ENCODE assay signal across 23 cellular contexts in the genomic region with DNA sequence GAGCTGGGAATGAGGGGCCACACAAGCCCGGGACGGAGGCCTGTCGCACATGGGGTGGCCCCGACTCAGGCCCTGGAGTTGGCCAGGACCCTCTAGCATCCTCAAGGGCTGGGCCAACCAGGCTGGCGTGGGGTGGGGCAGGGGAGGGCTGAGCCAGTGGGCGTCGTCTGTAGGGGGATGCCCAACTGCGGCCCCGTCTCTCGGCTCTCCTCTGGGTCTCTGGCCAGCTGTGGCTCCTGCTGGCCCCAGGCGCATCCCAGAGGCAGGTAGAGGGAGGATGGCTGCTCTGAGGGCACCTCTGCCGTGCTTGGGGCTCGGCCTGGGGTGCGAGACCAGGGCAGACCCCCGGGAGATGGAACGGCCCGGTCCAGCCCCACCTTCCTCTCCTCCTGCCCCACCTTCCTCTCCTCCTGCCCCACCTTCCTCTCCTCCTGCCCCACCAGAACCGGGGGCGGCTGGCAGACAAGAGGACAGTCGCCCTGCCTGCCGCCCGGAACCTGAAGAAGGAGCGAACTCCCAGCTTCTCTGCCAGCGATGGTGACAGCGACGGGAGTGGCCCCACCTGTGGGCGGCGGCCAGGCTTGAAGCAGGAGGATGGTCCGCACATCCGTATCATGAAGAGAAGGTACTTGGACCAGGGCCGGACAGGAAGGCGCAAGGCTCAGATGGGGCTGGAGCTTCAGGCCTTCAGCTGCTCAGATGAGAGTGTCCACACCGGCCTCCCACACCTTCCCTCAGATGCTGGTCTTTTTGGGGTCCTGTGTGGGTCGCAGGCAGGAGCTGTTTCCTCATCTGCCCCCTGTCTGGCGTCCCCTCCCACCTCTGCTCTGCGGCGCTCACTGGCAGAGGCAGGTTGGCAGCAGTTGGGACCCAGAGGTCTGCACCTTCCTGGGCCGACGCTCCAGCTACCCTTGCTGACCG. TPM values are rescaled to one million over a fixed set of nuclear protein-coding genes. Genes with fewer than 3 reads are reported as not detected.
DNase-seq lines count a peak whose midpoint lies in the region; ATAC-seq, FAIRE-seq and TF ChIP-seq lines count a peak whose summit lies in the region.
"Had no signal": no experiment of that assay in that cellular context is flagged by ENCODE, and none has a peak within 500 bp of the region (broad histone marks: within the 10 kb centered on the region; RNA-seq: fewer than 3 reads in every experiment).

No MANE protein-coding gene starts in this region.

- peak overlapping the region; percentile 21 for H3K14ac ChIP-seq in neuronal stem cell (ENCODE audit: low read length)

- CTCF ChIA-PET in K562 (lab: Yijun Ruan, JAX; ENCODE audit: low intra/inter-chr PET ratio): no interaction called here

- intact Hi-C loops in K562 (cut with micrococcal nuclease) (no loop called here), mucosa of descending colon (cut with DNase I, micrococcal nuclease) (no loop called here)

- H4K20me1 ChIP-seq in BLaER1 treated with 17β-estradiol and CSF1 and Interleukin-3, amounts not matched to agents 10 nM and 100 nM: peaks cover 0 to 89% (median 53%) of the 10 kb centered on the region in 11 experiments; a peak in 19 of 22 replicates
- H4K20me1 ChIP-seq in K562 (replicated peaks; ENCODE audit: control insufficient read depth, insufficient read depth, low read length): peaks cover 36% of the 10 kb centered on the region

- H2BK120ac ChIP-seq in neuronal stem cell (ENCODE audit: low read depth, low read length): no peak overlapping the region

- H3K4ac ChIP-seq in neuronal stem cell (ENCODE audit: low read length): no peak overlapping the region

- H4K8ac ChIP-seq in neuronal stem cell (ENCODE audit: low read depth, low read length): no peak overlapping the region

- H3K9ac ChIP-seq in BLaER1 treated with 17β-estradiol and CSF1 and Interleukin-3, amounts not matched to agents 10 nM and 100 nM: no peak overlapping the region
- H3K9ac ChIP-seq in K562 (ENCODE audit: insufficient read depth in 1 of 2, low read depth in 2 of 2, low read length in 2 of 2) (peak overlapping the region in 1 of 2 experiments; percentile 31; a peak in 1 of 4 replicates), neuronal stem cell (ENCODE audit: low read depth, low read length, poor library complexity) (peak overlapping the region; percentile 60)

- no peak for ATAC-seq in K562
- no peak for ATAC-seq in HG03139 (IDR thresholded peaks at IDR 0.05; ENCODE audit: unreplicated experiment)
- ATAC-seq in mucosa of descending colon: no peak

- peak overlapping the region; percentile 37 for H2BK15ac ChIP-seq in neuronal stem cell (ENCODE audit: low read length)

- peak overlapping the region; percentile 17 for H3K18ac ChIP-seq in neuronal stem cell (ENCODE audit: low read length)

- no peak overlapping the region for H4K91ac ChIP-seq in neuronal stem cell (ENCODE audit: low read depth, low read length, poor library complexity)

- TF ChIP-seq RAD21 in K562 (CRISPR knock-in tag; conservative IDR thresholded peaks at IDR 0.05 in 1 of 2, IDR thresholded peaks at IDR 0.05 in 1 of 2): no peak

- no peak for TF ChIP-seq EP300 in K562 (IDR thresholded peaks at IDR 0.05; ENCODE audit: low read length)

- POLR2A ChIA-PET in K562 (lab: Yijun Ruan, JAX): interaction anchor here (0.7 to 3.1 kb wide), 5 partner anchors 9 to 37 kb away, joined by 3 to 11 read pairs (median 4); no protein-coding TSS in a partner anchor

- no TSS peak for BruUV-seq in K562 (replicated peaks; lab: Mats Ljungman, UMichigan)

- 20% methylated on average over 33 of the region's 40 CpGs for WGBS in K562 (ENCODE audit: insufficient coverage, low coverage, missing lambda C conversion rate)
- WGBS in neuronal stem cell (ENCODE audit: extremely low coverage in 2 of 2, insufficient read length in 2 of 2, insufficient replicate concordance in 1 of 2), 2 donors: no CpG with 5 or more reads among the region's 40 CpGs

- DNase-seq in K562 (ENCODE audit: extremely low read depth in 1 of 4, low spot score in 3 of 4) (no peak), neuronal stem cell (ENCODE audit: low spot score) (no peak), mucosa of descending colon (no peak), DMS114 treated with DMSO at 0.1 percent for 48 hours (lab: John Stamatoyannopoulos, UW; ENCODE audit: unreplicated experiment) (no peak)
- DNase-seq: CD4-positive, alpha-beta T cell; CD8-positive, alpha-beta memory T cell; DMS 273 treated with DMSO at 0.1 percent for 48 hours; DMS79 treated with DMSO at 0.1 percent for 48 hours; GF-D8; GOT3; H7; HCEC 1CT had no signal

- TF ChIP-seq CTCF in 22Rv1 (IDR thresholded peaks at IDR 0.05): no peak
- no peak for TF ChIP-seq CTCF in K562 (IDR thresholded peaks at IDR 0.05 in 2 of 3, conservative IDR thresholded peaks at IDR 0.05 in 1 of 3; ENCODE audit: insufficient read depth in 2 of 3, low read depth in 1 of 3, low read length in 3 of 3)
- no peak for TF ChIP-seq CTCF in mucosa of descending colon (IDR thresholded peaks at IDR 0.05)

- in situ Hi-C loops in K562 (cut with MboI): no loop called here

- no peak overlapping the region for H2BK5ac ChIP-seq in neuronal stem cell (ENCODE audit: low read length)

- H2AK5ac ChIP-seq in neuronal stem cell (ENCODE audit: low read depth, low read length): peak overlapping the region; percentile 42

- H3K36me3 ChIP-seq in BLaER1 treated with 17β-estradiol and CSF1 and Interleukin-3, amounts not matched to agents 10 nM and 100 nM: no peaks in the 10 kb centered on the region
- H3K36me3 ChIP-seq in K562 (ENCODE audit: control insufficient read depth, insufficient read depth, low read length) (no peaks in the 10 kb centered on the region), neuronal stem cell (replicated peaks in 1 of 2; ENCODE audit: control insufficient read depth in 2 of 2, insufficient read depth in 2 of 2, low read length in 2 of 2) (no peaks in the 10 kb centered on the region), mucosa of descending colon (ENCODE audit: low read depth) (no peaks in the 10 kb centered on the region)

- no peak overlapping the region for H3K4me3 ChIP-seq in BLaER1 treated with 17β-estradiol and CSF1 and Interleukin-3, amounts not matched to agents 10 nM and 100 nM
- no peak overlapping the region for H3K4me3 ChIP-seq in K562
- H3K4me3 ChIP-seq in neuronal stem cell (ENCODE audit: low read length in 2 of 2): no peak overlapping the region
- H3K4me3 ChIP-seq in mucosa of descending colon: no peak overlapping the region

- H2AFZ ChIP-seq in K562 (ENCODE audit: low read depth, low read length) (no peak overlapping the region), neuronal stem cell (ENCODE audit: low read length) (no peak overlapping the region)

- no peaks in the 10 kb centered on the region for H3K79me2 ChIP-seq in K562 (ENCODE audit: control insufficient read depth, insufficient read depth, low read length)

- no peaks in the 10 kb centered on the region for H3K9me3 ChIP-seq in BLaER1 treated with 17β-estradiol and CSF1 and Interleukin-3, amounts not matched to agents 10 nM and 100 nM (replicated peaks in 1 of 11)
- H3K9me3 ChIP-seq in K562 (replicated peaks; ENCODE audit: control insufficient read depth, insufficient read depth, low read depth, low read length) (no peaks in the 10 kb centered on the region), neuronal stem cell (replicated peaks in 1 of 2; ENCODE audit: control insufficient read depth in 2 of 2, insufficient read depth in 1 of 2, low read depth in 1 of 2, low read length in 2 of 2) (peaks cover 0 to 2% of the 10 kb centered on the region in 2 donors), mucosa of descending colon (no peaks in the 10 kb centered on the region)

- peak overlapping the region in 8 of 11 experiments; percentile 22 to 88 (median 65); a peak in 14 of 22 replicates for H3K4me2 ChIP-seq in BLaER1 treated with 17β-estradiol and CSF1 and Interleukin-3, amounts not matched to agents 10 nM and 100 nM
- H3K4me2 ChIP-seq in K562 (ENCODE audit: insufficient read depth, low read length): no peak overlapping the region
- no peak overlapping the region for H3K4me2 ChIP-seq in neuronal stem cell (ENCODE audit: insufficient read depth, low read length, poor library complexity, severe bottlenecking)

- no peaks in the 10 kb centered on the region for H3K79me1 ChIP-seq in neuronal stem cell (ENCODE audit: low read depth, low read length)

- FAIRE-seq in K562 (lab: Jason Lieb, UNC): no peak
- FAIRE-seq: D721Med, GM12891, GM18507 had no signal

- H3K9me1 ChIP-seq in K562 (ENCODE audit: control insufficient read depth, insufficient read depth, low read length): no peaks in the 10 kb centered on the region

- H3K27me3 ChIP-seq in BLaER1 treated with 17β-estradiol and CSF1 and Interleukin-3, amounts not matched to agents 10 nM and 100 nM: peaks cover 49 to 88% (median 64%) of the 10 kb centered on the region in 11 experiments
- H3K27me3 ChIP-seq in K562 (ENCODE audit: control insufficient read depth in 2 of 2, insufficient read depth in 2 of 2, low read length in 2 of 2) (peaks cover 38 to 79% of the 10 kb centered on the region in 2 experiments; a peak in 4 of 5 replicates), neuronal stem cell (ENCODE audit: control insufficient read depth in 3 of 3, insufficient read depth in 3 of 3, low read depth in 1 of 3, low read length in 3 of 3) (peaks cover 40 to 90% (median 89%) of the 10 kb centered on the region in 3 experiments)

- peaks cover 12 to 70% (median 50%) of the 10 kb centered on the region in 10 experiments; a peak in 19 of 20 replicates for H3K4me1 ChIP-seq in BLaER1 treated with 17β-estradiol and CSF1 and Interleukin-3, amounts not matched to agents 10 nM and 100 nM
- H3K4me1 ChIP-seq in K562 (replicated peaks in 1 of 2; ENCODE audit: control insufficient read depth in 2 of 2, insufficient read depth in 2 of 2, low read length in 2 of 2) (peaks cover 0 to 74% of the 10 kb centered on the region in 2 experiments; a peak in 3 of 5 replicates), neuronal stem cell (ENCODE audit: control insufficient read depth in 2 of 2, insufficient read depth in 1 of 2, low read depth in 1 of 2, low read length in 2 of 2) (peaks cover 2 to 9% of the 10 kb centered on the region in 2 donors), mucosa of descending colon (ENCODE audit: low read depth) (peaks cover 13% of the 10 kb centered on the region)

- no peak for TF ChIP-seq POLR2A in K562 (conservative IDR thresholded peaks at IDR 0.05)

- H3K27ac ChIP-seq in 22Rv1: peak overlapping the region; percentile 68
- H3K27ac ChIP-seq in BLaER1 treated with 17β-estradiol and CSF1 and Interleukin-3, amounts not matched to agents 10 nM and 100 nM: no peak overlapping the region
- no peak overlapping the region for H3K27ac ChIP-seq in K562 (ENCODE audit: extremely low read depth, low read depth, low read length)
- H3K27ac ChIP-seq in neuronal stem cell (replicated peaks; ENCODE audit: low read length): no peak overlapping the region

- peak overlapping the region; percentile 73 for H3K23ac ChIP-seq in neuronal stem cell (ENCODE audit: low read depth, low read length, poor library complexity)

- peak overlapping the region; percentile 73 for H2BK12ac ChIP-seq in neuronal stem cell (ENCODE audit: low read length)

RNA-seq across cellular contexts. Expression of gene SAMD11, which starts 6.2 kb away (rescaled TPM):
- 0.42 and 1.3 TPM in 2 replicates for total RNA-seq in K562 (2011; cell fraction: chromatin; rRNA removed; ENCODE audit: low replicate concordance)
- total RNA-seq in K562 (2011; cell fraction: nucleolus; rRNA removed): 1.2 and 1.8 TPM in 2 replicates
- total RNA-seq in K562 (2011; cell fraction: nucleoplasm; rRNA removed): 0.31 and 0.44 TPM in 2 replicates
- total RNA-seq in K562 (2014; rRNA removed): 0.41 and 0.82 TPM in 2 replicates
- 0.07 TPM in 1 of 2 replicates, not detected in the other for total RNA-seq in K562 (2014; rRNA removed; fragmentation: Illumina TruSeq; extraction: Trizol)
- total RNA-seq in K562 (2015; rRNA removed; fragmentation: Illumina TruSeq; extraction: Trizol): 0.11 and 0.26 TPM in 2 replicates
- 0.38 and 0.49 TPM in 2 replicates for total RNA-seq in K562 (2021)
- 0.24 and 0.31 TPM in 2 replicates for polyA plus RNA-seq in K562 (2011; rRNA removed)
- 0.37 and 0.73 TPM in 2 replicates for polyA plus RNA-seq in K562 (2011; cell fraction: cytosol; rRNA removed)
- polyA plus RNA-seq in K562 (2011; cell fraction: nucleus; rRNA removed): 1.6 and 3.1 TPM in 2 replicates
- polyA plus RNA-seq in K562 (2012): 0.36 and 0.64 TPM in 2 replicates
- not detected in 2 replicates for polyA plus RNA-seq in K562 (2014; fragmentation: Illumina TruSeq; extraction: Trizol)
- polyA plus RNA-seq in K562 (2014; fragmentation: Nextera tagmentation; extraction: Ambion mirVana): under 1 TPM in 1 of 2 experiments, not detected in 1; 0.08 TPM
- polyA plus RNA-seq in K562 (2014; rRNA removed): 0.07 and 0.32 TPM in 2 replicates
- not detected in 2 replicates for polyA minus RNA-seq in K562 (2011; rRNA and poly(A)+ RNA removed)
- polyA minus RNA-seq in K562 (2011; cell fraction: cytosol; rRNA and poly(A)+ RNA removed): 1.3 and 3.5 TPM in 2 replicates
- polyA minus RNA-seq in K562 (2011; cell fraction: nucleus; rRNA and poly(A)+ RNA removed): 0.94 and 1.6 TPM in 2 replicates
- 0.21 TPM for polyA plus RNA-seq in neuronal stem cell (2013, experiment 1 of 2)
- 0.32 TPM for polyA plus RNA-seq in neuronal stem cell (2013, experiment 2 of 2)
- 1 to 10 TPM; 2.2 to 4.3 (median 2.7) TPM for total RNA-seq in mucosa of descending colon
- total RNA-seq: CD4-positive, alpha-beta T cell; CD8-positive, alpha-beta memory T cell had no signal
- polyA plus RNA-seq: CD14-positive monocyte had no signal

RNA-seq across cellular contexts. Expression of gene NOC2L, which starts 29.1 kb away (rescaled TPM):
- 185 and 348 TPM in 2 replicates for total RNA-seq in K562 (2011; cell fraction: chromatin; rRNA removed; ENCODE audit: low replicate concordance)
- total RNA-seq in K562 (2011; cell fraction: nucleolus; rRNA removed): 202 and 208 TPM in 2 replicates
- 191 and 196 TPM in 2 replicates for total RNA-seq in K562 (2011; cell fraction: nucleoplasm; rRNA removed)
- 363 and 418 TPM in 2 replicates for total RNA-seq in K562 (2014; rRNA removed)
- total RNA-seq in K562 (2014; rRNA removed; fragmentation: Illumina TruSeq; extraction: Trizol): 111 and 128 TPM in 2 replicates
- 214 and 216 TPM in 2 replicates for total RNA-seq in K562 (2015; rRNA removed; fragmentation: Illumina TruSeq; extraction: Trizol)
- total RNA-seq in K562 (2021): 407 and 410 TPM in 2 replicates
- 86.6 and 118 TPM in 2 replicates for polyA plus RNA-seq in K562 (2011; rRNA removed)
- polyA plus RNA-seq in K562 (2011; cell fraction: cytosol; rRNA removed): 166 and 242 TPM in 2 replicates
- 153 and 201 TPM in 2 replicates for polyA plus RNA-seq in K562 (2011; cell fraction: nucleus; rRNA removed)
- 162 and 252 TPM in 2 replicates for polyA plus RNA-seq in K562 (2012)
- 200 and 279 TPM in 2 replicates for polyA plus RNA-seq in K562 (2014; fragmentation: Illumina TruSeq; extraction: Trizol)
- 1 to 10 TPM; 4.0 to 9.7 TPM for polyA plus RNA-seq in K562 (2014; fragmentation: Nextera tagmentation; extraction: Ambion mirVana)
- 260 and 299 TPM in 2 replicates for polyA plus RNA-seq in K562 (2014; rRNA removed)
- polyA minus RNA-seq in K562 (2011; rRNA and poly(A)+ RNA removed): 113 and 170 TPM in 2 replicates
- 169 and 187 TPM in 2 replicates for polyA minus RNA-seq in K562 (2011; cell fraction: cytosol; rRNA and poly(A)+ RNA removed)
- polyA minus RNA-seq in K562 (2011; cell fraction: nucleus; rRNA and poly(A)+ RNA removed): 36.1 and 52.3 TPM in 2 replicates
- 33.5 TPM for polyA plus RNA-seq in neuronal stem cell (2013, experiment 1 of 2)
- polyA plus RNA-seq in neuronal stem cell (2013, experiment 2 of 2): 32.6 TPM
- total RNA-seq in mucosa of descending colon: 10 to 100 TPM; 47.3 to 56.2 (median 54.6) TPM

RNA-seq across cellular contexts. Expression of gene KLHL17, which starts 30.4 kb away (rescaled TPM):
- 105 and 413 TPM in 2 replicates for total RNA-seq in K562 (2011; cell fraction: chromatin; rRNA removed; ENCODE audit: low replicate concordance)
- total RNA-seq in K562 (2011; cell fraction: nucleolus; rRNA removed): 347 and 361 TPM in 2 replicates
- 167 and 188 TPM in 2 replicates for total RNA-seq in K562 (2011; cell fraction: nucleoplasm; rRNA removed)
- total RNA-seq in K562 (2014; rRNA removed) (30.7 and 30.8 TPM in 2 replicates), K562 (2014; rRNA removed; fragmentation: Illumina TruSeq; extraction: Trizol) (1.5 and 2.9 TPM in 2 replicates), K562 (2015; rRNA removed; fragmentation: Illumina TruSeq; extraction: Trizol) (13.0 and 16.3 TPM in 2 replicates), K562 (2021) (58.1 and 71.4 TPM in 2 replicates), mucosa of descending colon (10 to 100 TPM in 2 of 3 donors, 1 to 10 TPM in 1; 9.0 to 14.7 (median 11.0) TPM)
- polyA plus RNA-seq in K562 (2011; rRNA removed) (18.6 and 49.7 TPM in 2 replicates), K562 (2014; fragmentation: Illumina TruSeq; extraction: Trizol) (7.2 and 22.1 TPM in 2 replicates), K562 (2014; fragmentation: Nextera tagmentation; extraction: Ambion mirVana) (under 1 TPM; 0.14 to 0.55 TPM), K562 (2014; rRNA removed) (67.3 and 84.8 TPM in 2 replicates)
- polyA plus RNA-seq in K562 (2011; cell fraction: cytosol; rRNA removed): 22.8 and 35.9 TPM in 2 replicates
- 819 and 946 TPM in 2 replicates for polyA plus RNA-seq in K562 (2011; cell fraction: nucleus; rRNA removed)
- polyA plus RNA-seq in K562 (2012): 31.2 and 45.6 TPM in 2 replicates
- polyA minus RNA-seq in K562 (2011; rRNA and poly(A)+ RNA removed): 3.4 and 5.1 TPM in 2 replicates
- polyA minus RNA-seq in K562 (2011; cell fraction: cytosol; rRNA and poly(A)+ RNA removed): 8.9 and 14.1 TPM in 2 replicates
- polyA minus RNA-seq in K562 (2011; cell fraction: nucleus; rRNA and poly(A)+ RNA removed): 72.0 and 97.5 TPM in 2 replicates
- 22.0 TPM for polyA plus RNA-seq in neuronal stem cell (2013, experiment 1 of 2)
- 20.9 TPM for polyA plus RNA-seq in neuronal stem cell (2013, experiment 2 of 2)

RNA-seq across cellular contexts. Expression of gene PLEKHN1, which starts 36.3 kb away (rescaled TPM):
- 0.99 and 3.5 TPM in 2 replicates for total RNA-seq in K562 (2011; cell fraction: chromatin; rRNA removed; ENCODE audit: low replicate concordance)
- total RNA-seq in K562 (2011; cell fraction: nucleolus; rRNA removed): 1.2 and 2.6 TPM in 2 replicates
- total RNA-seq in K562 (2011; cell fraction: nucleoplasm; rRNA removed): 0.88 and 1.6 TPM in 2 replicates
- total RNA-seq in K562 (2014; rRNA removed) (0.09 and 0.69 TPM in 2 replicates), K562 (2014; rRNA removed; fragmentation: Illumina TruSeq; extraction: Trizol) (0.07 TPM in 1 of 2 replicates, not detected in the other), K562 (2015; rRNA removed; fragmentation: Illumina TruSeq; extraction: Trizol) (0.11 and 0.18 TPM in 2 replicates), K562 (2021) (1.2 and 1.5 TPM in 2 replicates), mucosa of descending colon (under 1 TPM; 0.23 to 0.99 (median 0.32) TPM)
- polyA plus RNA-seq in K562 (2011; rRNA removed) (0.13 and 0.34 TPM in 2 replicates), K562 (2014; fragmentation: Illumina TruSeq; extraction: Trizol) (0.13 and 0.69 TPM in 2 replicates), K562 (2014; fragmentation: Nextera tagmentation; extraction: Ambion mirVana) (not detected), K562 (2014; rRNA removed) (0.52 and 0.80 TPM in 2 replicates)
- polyA plus RNA-seq in K562 (2011; cell fraction: cytosol; rRNA removed): 0.12 and 0.37 TPM in 2 replicates
- 2.6 and 3.6 TPM in 2 replicates for polyA plus RNA-seq in K562 (2011; cell fraction: nucleus; rRNA removed)
- 0.47 and 1.4 TPM in 2 replicates for polyA plus RNA-seq in K562 (2012)
- polyA minus RNA-seq in K562 (2011; rRNA and poly(A)+ RNA removed): not detected in 2 replicates
- 0.55 TPM in 1 of 2 replicates, not detected in the other for polyA minus RNA-seq in K562 (2011; cell fraction: cytosol; rRNA and poly(A)+ RNA removed)
- 1.3 and 1.8 TPM in 2 replicates for polyA minus RNA-seq in K562 (2011; cell fraction: nucleus; rRNA and poly(A)+ RNA removed)
- polyA plus RNA-seq in neuronal stem cell (2013, experiment 1 of 2): 0.07 TPM
- 0.03 TPM for polyA plus RNA-seq in neuronal stem cell (2013, experiment 2 of 2)
- total RNA-seq: A673 had no signal

RNA-seq across cellular contexts. Expression of gene PERM1, which starts 51.9 kb away (rescaled TPM):
- 0.30 and 1.0 TPM in 2 replicates for total RNA-seq in K562 (2011; cell fraction: chromatin; rRNA removed; ENCODE audit: low replicate concordance)
- total RNA-seq in K562 (2011; cell fraction: nucleolus; rRNA removed): 0.39 and 0.67 TPM in 2 replicates
- total RNA-seq in K562 (2011; cell fraction: nucleoplasm; rRNA removed): 0.23 and 0.29 TPM in 2 replicates
- total RNA-seq in K562 (2014; rRNA removed) (not detected in 2 replicates), K562 (2014; rRNA removed; fragmentation: Illumina TruSeq; extraction: Trizol) (not detected in 2 replicates), K562 (2015; rRNA removed; fragmentation: Illumina TruSeq; extraction: Trizol) (not detected in 2 replicates), K562 (2021) (not detected in 2 replicates), mucosa of descending colon (under 1 TPM in 1 of 3 donors, not detected in 2; 0.24 TPM)
- polyA plus RNA-seq in K562 (2011; rRNA removed) (0.04 TPM in 1 of 2 replicates, not detected in the other), K562 (2014; fragmentation: Illumina TruSeq; extraction: Trizol) (not detected in 2 replicates), K562 (2014; fragmentation: Nextera tagmentation; extraction: Ambion mirVana) (not detected), K562 (2014; rRNA removed) (not detected in 2 replicates)
- polyA plus RNA-seq in K562 (2011; cell fraction: cytosol; rRNA removed): 0.06 TPM in 1 of 2 replicates, not detected in the other
- 0.18 and 0.25 TPM in 2 replicates for polyA plus RNA-seq in K562 (2011; cell fraction: nucleus; rRNA removed)
- 0.46 and 0.48 TPM in 2 replicates for polyA plus RNA-seq in K562 (2012)
- polyA minus RNA-seq in K562 (2011; rRNA and poly(A)+ RNA removed): not detected in 2 replicates
- not detected in 2 replicates for polyA minus RNA-seq in K562 (2011; cell fraction: cytosol; rRNA and poly(A)+ RNA removed)
- 0.33 TPM in 1 of 2 replicates, not detected in the other for polyA minus RNA-seq in K562 (2011; cell fraction: nucleus; rRNA and poly(A)+ RNA removed)
- polyA plus RNA-seq in neuronal stem cell (2013, experiment 1 of 2): not detected
- polyA plus RNA-seq in neuronal stem cell (2013, experiment 2 of 2): 0.01 TPM
- total RNA-seq: A172; A673; CD4-positive, alpha-beta T cell; CD8-positive, alpha-beta memory T cell; Daoy; H7 had no signal
- polyA plus RNA-seq: BJ; CD14-positive monocyte; CD8-positive, alpha-beta memory T cell had no signal

Comparison
In these comparisons a context has a peak if more than half of its experiments do, and no peak if none do; other contexts are left out.
1. H3K4me2 ChIP-seq: peak in BLaER1 treated with 17β-estradiol and CSF1 and Interleukin-3, amounts not matched to agents 10 nM and 100 nM (8 of 11); none in K562 (single experiment) and neuronal stem cell (single experiment).